Comparison of ENCODE assay signal across 22 cellular contexts in the genomic region with DNA sequence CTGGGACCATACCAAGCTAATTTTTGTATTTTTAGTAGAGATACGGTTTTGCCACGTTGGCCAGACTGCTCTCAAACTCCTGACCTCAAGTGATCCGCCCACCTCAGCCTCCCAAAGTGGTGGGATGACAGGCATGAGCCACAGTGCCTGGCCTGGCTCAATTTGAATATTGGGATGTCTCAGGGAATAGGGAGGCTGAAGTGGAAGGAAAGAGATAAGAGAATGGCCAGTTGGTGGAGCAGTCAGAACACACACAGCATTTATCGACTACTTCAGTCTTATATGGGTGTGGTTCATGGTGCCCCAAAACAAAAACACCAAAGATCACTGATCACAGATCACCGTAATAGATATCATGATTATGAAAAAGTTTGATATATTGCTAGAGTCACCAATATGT.
DNase-seq lines count a peak whose midpoint lies in the region; ATAC-seq and TF ChIP-seq lines count a peak whose summit lies in the region.
"Had no signal": no experiment of that assay in that cellular context is flagged by ENCODE, and none has a peak within 500 bp of the region (broad histone marks: within the 10 kb centered on the region; RNA-seq: fewer than 3 reads in every experiment).

No MANE protein-coding gene starts in this region.

- no peaks in the 10 kb centered on the region for H3K36me3 ChIP-seq in Panc1 (ENCODE audit: control insufficient read depth, insufficient read depth, low read length)
- H3K36me3 ChIP-seq in testis (ENCODE audit: low read depth, missing control alignments), result no peaks in the 10 kb centered on the region
- H3K36me3 ChIP-seq: adrenal gland, gastrocnemius medialis, thyroid gland had no signal

- TF ChIP-seq CTCF in Panc1 (IDR thresholded peaks at IDR 0.05) (peak; percentile 4; the same call in 1 of the 2 replicates), fibroblast of villous mesenchyme (IDR thresholded peaks at IDR 0.05; ENCODE audit: insufficient read depth, low read depth, low read length) (no peak), testis (IDR thresholded peaks at IDR 0.05) (no peak)

- peak; percentile 1 for DNase-seq in DMS53 (lab: John Stamatoyannopoulos, UW)
- no peak for DNase-seq in DMS53 treated with DMSO at 0.1 percent for 48 hours (lab: John Stamatoyannopoulos, UW; ENCODE audit: unreplicated experiment)
- no peak for DNase-seq in Panc1 (ENCODE audit: low read depth, low spot score)
- no peak for DNase-seq in fibroblast of villous mesenchyme (ENCODE audit: low read depth)
- DNase-seq in testis, result peak; percentile 16
- DNase-seq in NCI-H2171 treated with DMSO at 0.1 percent for 48 hours (lab: John Stamatoyannopoulos, UW), result no peak
- no peak for DNase-seq in GOT3 (lab: John Stamatoyannopoulos, UW)
- no peak for DNase-seq in HUDEP-2 (lab: John Stamatoyannopoulos, UW; ENCODE audit: unreplicated experiment in 76 of 76)
- DNase-seq: activated CD8-positive, alpha-beta T cell treated with anti-CD3 and anti-CD28 coated beads for 36 hours; adrenal gland; CD4-positive, alpha-beta T cell; effector memory CD8-positive, alpha-beta T cell; gastrocnemius medialis; GDM1; NCI-H187; NCI-H526 treated with DMSO at 0.1 percent for 48 hours; small intestine; T-cell; thyroid gland had no signal

- no peak for ATAC-seq in Panc1
- ATAC-seq: activated CD8-positive, alpha-beta T cell treated with anti-CD3 and anti-CD28 coated beads for 36 hours; effector memory CD8-positive, alpha-beta T cell; gastrocnemius medialis; T-cell had no signal

- H3K27ac ChIP-seq in Panc1 (ENCODE audit: low read length) (no peak overlapping the region), testis (no peak overlapping the region)
- H3K27ac ChIP-seq: 22Rv1, adrenal gland, gastrocnemius medialis, HL-60, thyroid gland, VCaP had no signal

- intact Hi-C loops in Panc1 (cut with micrococcal nuclease; ENCODE audit: unreplicated experiment) (no loop called here), testis (cut with DNase I; ENCODE audit: low total_unique reads) (no loop called here)

- TF ChIP-seq POLR2A in testis (IDR thresholded peaks at IDR 0.05), result no peak

- no peaks in the 10 kb centered on the region for H3K27me3 ChIP-seq in Panc1 (ENCODE audit: control insufficient read depth, insufficient read depth, low read length)
- H3K27me3 ChIP-seq in testis, result no peaks in the 10 kb centered on the region
- H3K27me3 ChIP-seq: adrenal gland, gastrocnemius medialis, thyroid gland had no signal

- no peaks in the 10 kb centered on the region for H3K9me3 ChIP-seq in Panc1 (ENCODE audit: control insufficient read depth, insufficient read depth, low read depth, low read length)
- no peaks in the 10 kb centered on the region for H3K9me3 ChIP-seq in testis
- H3K9me3 ChIP-seq: adrenal gland, gastrocnemius medialis, thyroid gland had no signal

- CTCF ChIA-PET in Panc1 (lab: Charles Lee), result no interaction called here

- 63 to 68% methylated on average over 5 of the region's 5 CpGs for WGBS in testis, 2 donors

- BruUV-seq in Panc1 (replicated peaks; lab: Mats Ljungman, UMichigan), result no TSS peak

- H3K4me3 ChIP-seq in Panc1 (ENCODE audit: low read depth in 2 of 2, low read length in 2 of 2), result no peak overlapping the region
- H3K4me3 ChIP-seq in fibroblast of villous mesenchyme (ENCODE audit: low read depth, low read length), result peak overlapping the region; percentile 17
- H3K4me3 ChIP-seq in testis, result no peak overlapping the region
- H3K4me3 ChIP-seq: adrenal gland, gastrocnemius medialis, thyroid gland had no signal

- no peaks in the 10 kb centered on the region for H3K4me1 ChIP-seq in Panc1 (ENCODE audit: control insufficient read depth, insufficient read depth, low read length)
- no peaks in the 10 kb centered on the region for H3K4me1 ChIP-seq in testis
- H3K4me1 ChIP-seq: adrenal gland, gastrocnemius medialis, thyroid gland had no signal

- POLR2A ChIA-PET in Panc1 (lab: Charles Lee), result no interaction called here

- in situ Hi-C loops in Panc1 (cut with HindIII; ENCODE audit: low pct_unique_long_range_greater_than_20kb, low sequenced_read_pairs), result no loop called here

Comparison
In these comparisons a context has a peak if more than half of its experiments do, and no peak if none do; other contexts are left out.
1. DNase-seq: peak in DMS53 (single experiment) and testis (single experiment); none in DMS53 treated with DMSO at 0.1 percent for 48 hours (single experiment), Panc1 (single experiment), fibroblast of villous mesenchyme (single experiment), NCI-H2171 treated with DMSO at 0.1 percent for 48 hours (single experiment), GOT3 (single experiment) and HUDEP-2 (0 of 76).